In the genomic region with DNA sequence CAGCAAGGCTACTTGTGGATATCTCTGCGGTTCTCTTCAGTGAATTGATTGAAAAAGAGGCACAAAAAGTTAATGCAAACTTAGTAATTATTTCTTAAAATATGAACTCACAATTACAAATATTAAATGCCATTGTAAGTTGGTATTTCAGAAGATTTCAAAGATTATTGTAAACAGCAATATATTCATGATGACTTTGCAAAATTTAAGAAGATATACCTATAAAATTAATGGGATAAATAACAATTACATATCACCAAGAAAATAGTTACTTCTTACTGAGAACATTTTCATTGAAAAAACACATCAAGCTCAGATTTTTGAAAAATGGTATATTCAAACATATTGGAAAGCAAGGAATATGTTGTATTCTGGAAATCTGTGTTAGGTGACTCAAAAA, we compare ENCODE assay signal across 25 cellular contexts.
DNase-seq lines count a peak whose midpoint lies in the region; ATAC-seq, FAIRE-seq and TF ChIP-seq lines count a peak whose summit lies in the region.
"Had no signal": no experiment of that assay in that cellular context is flagged by ENCODE, and none has a peak within 500 bp of the region (broad histone marks: within the 10 kb centered on the region; RNA-seq: fewer than 3 reads in every experiment).

No MANE protein-coding gene starts in this region.

- H3K4me1 ChIP-seq in A549 (no peaks in the 10 kb centered on the region), K562 (replicated peaks in 1 of 2; ENCODE audit: control insufficient read depth in 2 of 2, insufficient read depth in 2 of 2, low read length in 2 of 2) (no peaks in the 10 kb centered on the region)
- H3K4me1 ChIP-seq: BE2C, BLaER1 had no signal

- FAIRE-seq in A204.1 (lab: Jason Lieb, UNC) (peak; percentile 3), A549 (lab: Jason Lieb, UNC) (no peak), K562 (lab: Jason Lieb, UNC) (no peak)
- FAIRE-seq: GM12878, GM12892, GM18507 had no signal

- in situ Hi-C loops in K562 (cut with MboI) = no loop called here

- 0% methylated on average over 1 of the region's 1 CpG for WGBS in A549 (ENCODE audit: missing lambda C conversion rate)
- 0% methylated on average over 1 of the region's 1 CpG for WGBS in K562 (ENCODE audit: insufficient coverage, low coverage, missing lambda C conversion rate)

- CTCF ChIA-PET in A549 (lab: Yijun Ruan, JAX) = no interaction called here
- CTCF ChIA-PET in K562 (lab: Yijun Ruan, JAX; ENCODE audit: low intra/inter-chr PET ratio) = no interaction called here

- no peak for ATAC-seq in A549
- ATAC-seq in K562 = no peak
- ATAC-seq: GM12878 had no signal

- H3K79me2 ChIP-seq in K562 (ENCODE audit: control insufficient read depth, insufficient read depth, low read length) = no peaks in the 10 kb centered on the region

- no peaks in the 10 kb centered on the region for H3K9me1 ChIP-seq in K562 (ENCODE audit: control insufficient read depth, insufficient read depth, low read length)

- H4K20me1 ChIP-seq in K562 (replicated peaks; ENCODE audit: control insufficient read depth, insufficient read depth, low read length) = no peaks in the 10 kb centered on the region
- H4K20me1 ChIP-seq: BLaER1 had no signal

- no peak for TF ChIP-seq EP300 in A549 (IDR thresholded peaks at IDR 0.05)
- TF ChIP-seq EP300 in K562 (IDR thresholded peaks at IDR 0.05; ENCODE audit: low read length) = no peak

- intact Hi-C loops in K562 (cut with micrococcal nuclease) = no loop called here

- no TSS peak for BruUV-seq in K562 (replicated peaks; lab: Mats Ljungman, UMichigan)

- TF ChIP-seq POLR2A in A549 (IDR thresholded peaks at IDR 0.05; ENCODE audit: low read length) (no peak), K562 (conservative IDR thresholded peaks at IDR 0.05) (no peak)

- H3K9ac ChIP-seq in K562 (ENCODE audit: insufficient read depth in 1 of 2, low read depth in 2 of 2, low read length in 2 of 2) = no peak overlapping the region
- H3K9ac ChIP-seq: BLaER1 had no signal

- TF ChIP-seq CTCF in A549 (IDR thresholded peaks at IDR 0.05) = no peak
- TF ChIP-seq CTCF in K562 (IDR thresholded peaks at IDR 0.05 in 2 of 3, conservative IDR thresholded peaks at IDR 0.05 in 1 of 3; ENCODE audit: insufficient read depth in 2 of 3, low read depth in 1 of 3, low read length in 3 of 3) = no peak

- no peak overlapping the region for H3K4me3 ChIP-seq in A549
- H3K4me3 ChIP-seq in K562 = no peak overlapping the region
- H3K4me3 ChIP-seq: BLaER1, GM12878 had no signal

- H3K27ac ChIP-seq in A549 = no peak overlapping the region
- H3K27ac ChIP-seq in K562 (ENCODE audit: extremely low read depth, low read depth, low read length) = no peak overlapping the region
- H3K27ac ChIP-seq: BLaER1 had no signal

- TF ChIP-seq RAD21 in A549 (conservative IDR thresholded peaks at IDR 0.05 in 1 of 2, IDR thresholded peaks at IDR 0.05 in 1 of 2) (no peak), K562 (CRISPR knock-in tag; conservative IDR thresholded peaks at IDR 0.05 in 1 of 2, IDR thresholded peaks at IDR 0.05 in 1 of 2) (no peak)

- no peaks in the 10 kb centered on the region for H3K36me3 ChIP-seq in K562 (ENCODE audit: control insufficient read depth, insufficient read depth, low read length)
- H3K36me3 ChIP-seq: BE2C, BLaER1 had no signal

- H3K4me2 ChIP-seq in A549 (no peak overlapping the region), K562 (ENCODE audit: insufficient read depth, low read length) (no peak overlapping the region)
- H3K4me2 ChIP-seq: BLaER1 had no signal

- POLR2A ChIA-PET in A549 (lab: Yijun Ruan, JAX) = no interaction called here
- POLR2A ChIA-PET in K562 (lab: Yijun Ruan, JAX) = no interaction called here

- no peak overlapping the region for H2AFZ ChIP-seq in K562 (ENCODE audit: low read depth, low read length)

- DNase-seq in A549 (ENCODE audit: low read depth in 1 of 2, low spot score in 1 of 2) = no peak
- no peak for DNase-seq in K562 (ENCODE audit: extremely low read depth in 1 of 4, low spot score in 3 of 4)
- no peak for DNase-seq in iPS-NIHi11 (ENCODE audit: low spot score)
- DNase-seq in NCI-H226 = no peak
- DNase-seq in NCI-H524 treated with DMSO at 0.1 percent for 48 hours (lab: John Stamatoyannopoulos, UW) = no peak
- DNase-seq: 8988T; ACHN; BE2C; C1 segment of cervical spinal cord; CD4-positive, alpha-beta memory T cell; CD4-positive, CD25-positive, alpha-beta regulatory T cell; CD8-positive, alpha-beta memory T cell; COR-L47; DMS 273 treated with DMSO at 0.1 percent for 48 hours; DMS153; DMS53; DMS79; DND-41; EL; GDM1 had no signal

- H3K9me3 ChIP-seq in A549 (peaks cover 5% of the 10 kb centered on the region; the same call in 1 of the 3 replicates), K562 (replicated peaks; ENCODE audit: control insufficient read depth, insufficient read depth, low read depth, low read length) (no peaks in the 10 kb centered on the region)
- H3K9me3 ChIP-seq: BE2C had no signal

- no peaks in the 10 kb centered on the region for H3K27me3 ChIP-seq in K562 (ENCODE audit: control insufficient read depth in 2 of 2, insufficient read depth in 2 of 2, low read length in 2 of 2)
- H3K27me3 ChIP-seq: BE2C, BLaER1 had no signal

TF ChIP-seq in A549, 52 proteins besides CTCF, POLR2A, EP300 and RAD21:
- TF ChIP-seq HEYL (CRISPR knock-in tag; IDR thresholded peaks at IDR 0.05) = no peak
- TF ChIP-seq MAFK (IDR thresholded peaks at IDR 0.05; ENCODE audit: partially characterized antibody) = peak; percentile 76
- TF ChIP-seq, protein P1, sequence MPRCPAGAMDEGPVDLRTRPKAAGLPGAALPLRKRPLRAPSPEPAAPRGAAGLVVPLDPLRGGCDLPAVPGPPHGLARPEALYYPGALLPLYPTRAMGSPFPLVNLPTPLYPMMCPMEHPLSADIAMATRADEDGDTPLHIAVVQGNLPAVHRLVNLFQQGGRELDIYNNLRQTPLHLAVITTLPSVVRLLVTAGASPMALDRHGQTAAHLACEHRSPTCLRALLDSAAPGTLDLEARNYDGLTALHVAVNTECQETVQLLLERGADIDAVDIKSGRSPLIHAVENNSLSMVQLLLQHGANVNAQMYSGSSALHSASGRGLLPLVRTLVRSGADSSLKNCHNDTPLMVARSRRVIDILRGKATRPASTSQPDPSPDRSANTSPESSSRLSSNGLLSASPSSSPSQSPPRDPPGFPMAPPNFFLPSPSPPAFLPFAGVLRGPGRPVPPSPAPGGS (IDR thresholded peaks at IDR 0.05) = no peak
- no peak for TF ChIP-seq CEBPB (IDR thresholded peaks at IDR 0.05)
- no peak for TF ChIP-seq TP53 (CRISPR knock-in tag; IDR thresholded peaks at IDR 0.05)
TF ChIP-seq in A549: peak in this region for 1.

TF ChIP-seq in K562, 482 proteins besides CTCF, POLR2A, EP300 and RAD21:
- TF ChIP-seq C11orf30 (IDR thresholded peaks at IDR 0.05; ENCODE audit: low read depth) = peak; percentile 19; the same call in 1 of the 2 replicates
- no peak for TF ChIP-seq MYNN (IDR thresholded peaks at IDR 0.05)
- TF ChIP-seq MYNN (CRISPR knock-in tag; IDR thresholded peaks at IDR 0.05) = no peak
- TF ChIP-seq CBX3 (IDR thresholded peaks at IDR 0.05; ENCODE audit: borderline replicate concordance in 1 of 2, low read length in 2 of 2) = no peak
- no peak for TF ChIP-seq ELF4 (CRISPR knock-in tag; IDR thresholded peaks at IDR 0.05)
- no peak for TF ChIP-seq LCOR (CRISPR knock-in tag; IDR thresholded peaks at IDR 0.05)
- TF ChIP-seq GTF2A2 (tag; IDR thresholded peaks at IDR 0.05) = no peak
- peak; percentile 57 for TF ChIP-seq ZNF316 (IDR thresholded peaks at IDR 0.05)
TF ChIP-seq in K562: peak in this region for 2.
